ENCODE assay signal across 35 cellular contexts in genomic region chr2:211664321-211664720, GRCh38.
"Had no signal": no experiment of that assay in that cellular context is flagged by ENCODE, and none has a peak within 500 bp of the region (broad histone marks: within the 10 kb centered on the region; RNA-seq: fewer than 3 reads in every experiment).

No MANE protein-coding gene starts in this region.

- H3K4me3 ChIP-seq: adrenal gland, body of pancreas, breast epithelium had no signal

- H3K27me3 Mint-ChIP-seq: activated CD4-positive, alpha-beta memory T cell treated with anti-CD3 and anti-CD28 coated beads for 36 hours; activated CD4-positive, alpha-beta T cell treated with anti-CD3 and anti-CD28 coated beads for 36 hours; activated CD8-positive, alpha-beta T cell treated with anti-CD3 and anti-CD28 coated beads for 36 hours; activated naive CD8-positive, alpha-beta T cell treated with anti-CD3 and anti-CD28 coated beads for 36 hours; activated T-helper 17 cell treated with anti-CD3 and anti-CD28 coated beads, Interleukin-2, amount 50 U/mL, for 72 hours had no signal

- H3K36me3 ChIP-seq: adrenal gland, brain microvascular endothelial cell, breast epithelium had no signal

- H3K9me3 ChIP-seq: adrenal gland, body of pancreas, breast epithelium had no signal

- H3K36me3 Mint-ChIP-seq: activated CD4-positive, alpha-beta memory T cell treated with anti-CD3 and anti-CD28 coated beads for 36 hours; activated naive CD8-positive, alpha-beta T cell treated with anti-CD3 and anti-CD28 coated beads for 36 hours had no signal

- H3K4me1 ChIP-seq: adrenal gland, body of pancreas, breast epithelium had no signal

- H3K4me3 Mint-ChIP-seq: activated CD4-positive, alpha-beta memory T cell treated with anti-CD3 and anti-CD28 coated beads for 36 hours; activated CD4-positive, alpha-beta T cell treated with anti-CD3 and anti-CD28 coated beads for 36 hours; activated CD8-positive, alpha-beta T cell treated with anti-CD3 and anti-CD28 coated beads for 36 hours; activated naive CD4-positive, alpha-beta T cell treated with anti-CD3 and anti-CD28 coated beads for 36 hours; activated naive CD8-positive, alpha-beta T cell treated with anti-CD3 and anti-CD28 coated beads for 36 hours; activated T-cell treated with anti-CD3 and anti-CD28 coated beads, Interleukin-2, amount 50 U/mL, for 4 hours; activated T-cell treated with anti-CD3 and anti-CD28 coated beads, Interleukin-2, amount 50 U/mL, for 72 hours; activated T-helper 1 cell treated with anti-CD3 and anti-CD28 coated beads, Interleukin-12 subunit alpha, Interleukin-12 subunit beta, Interleukin-2, Interleukin-4 antibody, amounts not matched to agents 30 ng/mL and 10 ng/mL and 1 ng/mL, durations not matched to agents 14 hours and 24 hours and 36 hours; activated T-helper 17 cell treated with anti-CD3 and anti-CD28 coated beads, Interleukin-2, amount 50 U/mL, for 72 hours; T-helper 1 cell treated with Interleukin-12 subunit alpha and Interleukin-12 subunit beta and Interleukin-4 antibody, amounts not matched to agents 30 μg/mL and 1 μg/mL, for 36 hours; T-helper 2 cell treated with Interferon-gamma antibody and Interleukin-4, amounts not matched to agents 5 μg/mL and 100 μg/mL, for 36 hours had no signal

- H3K27ac Mint-ChIP-seq: activated CD4-positive, alpha-beta memory T cell treated with anti-CD3 and anti-CD28 coated beads for 36 hours; activated CD4-positive, alpha-beta T cell treated with anti-CD3 and anti-CD28 coated beads for 36 hours; activated CD8-positive, alpha-beta T cell treated with anti-CD3 and anti-CD28 coated beads for 36 hours; activated naive CD4-positive, alpha-beta T cell treated with anti-CD3 and anti-CD28 coated beads for 36 hours; activated naive CD4-positive, alpha-beta T cell treated with anti-CD3 and anti-CD28 coated beads, Interleukin-2, amount 50 U/mL, for 72 hours; activated naive CD8-positive, alpha-beta T cell treated with anti-CD3 and anti-CD28 coated beads for 36 hours; activated T-cell treated with anti-CD3 and anti-CD28 coated beads, Interleukin-2, amount 50 U/mL, for 72 hours; activated T-helper 1 cell treated with anti-CD3 and anti-CD28 coated beads, Interleukin-12 subunit alpha, Interleukin-12 subunit beta, Interleukin-2, Interleukin-4 antibody, amounts not matched to agents 30 ng/mL and 10 ng/mL and 1 ng/mL, durations not matched to agents 14 hours and 24 hours and 36 hours; activated T-helper 17 cell treated with anti-CD3 and anti-CD28 coated beads, Interleukin-2, amount 50 U/mL, for 72 hours; T-helper 1 cell treated with Interleukin-12 subunit alpha and Interleukin-12 subunit beta and Interleukin-4 antibody, amounts not matched to agents 30 μg/mL and 1 μg/mL, for 36 hours; T-helper 2 cell treated with Interferon-gamma antibody and Interleukin-4, amounts not matched to agents 5 μg/mL and 100 μg/mL, for 36 hours had no signal

- H3K27ac ChIP-seq: adrenal gland, body of pancreas, brain microvascular endothelial cell, breast epithelium, VCaP had no signal

- H3K9me3 Mint-ChIP-seq: activated naive CD4-positive, alpha-beta T cell treated with anti-CD3 and anti-CD28 coated beads for 36 hours; activated naive CD8-positive, alpha-beta T cell treated with anti-CD3 and anti-CD28 coated beads for 36 hours; activated T-helper 1 cell treated with anti-CD3 and anti-CD28 coated beads, Interleukin-12 subunit alpha, Interleukin-12 subunit beta, Interleukin-2, Interleukin-4 antibody, amounts not matched to agents 30 ng/mL and 10 ng/mL and 1 ng/mL, durations not matched to agents 14 hours and 24 hours and 36 hours; activated T-helper 17 cell treated with anti-CD3 and anti-CD28 coated beads, Interleukin-2, amount 50 U/mL, for 72 hours; T-helper 1 cell treated with Interleukin-12 subunit alpha and Interleukin-12 subunit beta and Interleukin-4 antibody, amounts not matched to agents 30 μg/mL and 1 μg/mL, for 36 hours; T-helper 2 cell treated with Interferon-gamma antibody and Interleukin-4, amounts not matched to agents 5 μg/mL and 100 μg/mL, for 36 hours had no signal

- DNase-seq: activated CD4-positive, alpha-beta memory T cell treated with anti-CD3 and anti-CD28 coated beads for 36 hours; activated CD4-positive, alpha-beta T cell treated with anti-CD3 and anti-CD28 coated beads for 1 hour; activated CD4-positive, alpha-beta T cell treated with anti-CD3 and anti-CD28 coated beads for 36 hours; activated CD4-positive, alpha-beta T cell treated with anti-CD3 and anti-CD28 coated beads for 48 hours; activated CD4-positive, alpha-beta T cell treated with anti-CD3 and anti-CD28 coated beads, Interleukin-2, amount 50 U/mL, for 1 hour; activated CD4-positive, alpha-beta T cell treated with anti-CD3 and anti-CD28 coated beads, Interleukin-2, amount 50 U/mL, for 4 hours; activated CD4-positive, CD25-positive, alpha-beta regulatory T cell; activated CD8-positive, alpha-beta memory T cell treated with anti-CD3 and anti-CD28 coated beads, Interleukin-2, amount 50 U/mL, for 4 hours; activated CD8-positive, alpha-beta T cell treated with anti-CD3 and anti-CD28 coated beads for 36 hours; activated effector memory CD4-positive, alpha-beta T cell treated with anti-CD3 and anti-CD28 coated beads, Interleukin-2, amount 50 U/mL, for 16 hours; activated gamma-delta T cell treated with Interleukin-2 at 50 U/mL for 16 hours; activated naive CD4-positive, alpha-beta T cell; activated naive CD4-positive, alpha-beta T cell treated with anti-CD3 and anti-CD28 coated beads for 36 hours; activated naive CD4-positive, alpha-beta T cell treated with anti-CD3 and anti-CD28 coated beads, Interleukin-2, amount 50 U/mL, for 16 hours; activated naive CD8-positive, alpha-beta T cell treated with anti-CD3 and anti-CD28 coated beads for 36 hours; activated T-cell treated with anti-CD3 and anti-CD28 coated beads for 4 hours; activated T-cell treated with anti-CD3 and anti-CD28 coated beads, Interleukin-2, amount 50 U/mL, for 1 hour; activated T-cell treated with anti-CD3 and anti-CD28 coated beads, Interleukin-2, amount 50 U/mL, for 4 hours; activated T-cell treated with anti-CD3 and anti-CD28 coated beads, Interleukin-2, amount 50 U/mL, for 72 hours; adrenal gland; amniotic stem cell; aorta; body of pancreas; brain microvascular endothelial cell; central memory CD4-positive, alpha-beta T cell; T-helper 1 cell; T-helper 2 cell; T-helper 9 cell had no signal

- H3K27me3 ChIP-seq: adrenal gland, body of pancreas, brain microvascular endothelial cell, breast epithelium had no signal

- H3K4me1 Mint-ChIP-seq: activated CD4-positive, alpha-beta T cell treated with anti-CD3 and anti-CD28 coated beads for 36 hours; activated naive CD8-positive, alpha-beta T cell treated with anti-CD3 and anti-CD28 coated beads for 36 hours; activated T-helper 17 cell treated with anti-CD3 and anti-CD28 coated beads, Interleukin-2, amount 50 U/mL, for 72 hours had no signal
